Comparison of ENCODE assay signal across 20 cellular contexts in genomic region chr16:23486480-23486879, GRCh38. TPM values are rescaled to one million over a fixed set of nuclear protein-coding genes. Genes with fewer than 3 reads are reported as not detected.
DNase-seq lines count a peak whose midpoint lies in the region; ATAC-seq lines count a peak whose summit lies in the region.
"Had no signal": no experiment of that assay in that cellular context is flagged by ENCODE, and none has a peak within 500 bp of the region (broad histone marks: within the 10 kb centered on the region; RNA-seq: fewer than 3 reads in every experiment).

No MANE protein-coding gene starts in this region.

- no peaks in the 10 kb centered on the region for H3K9me3 ChIP-seq in CD8-positive, alpha-beta memory T cell (ENCODE audit: low read length)
- H3K9me3 ChIP-seq: Peyer's patch had no signal

- POLR2A ChIA-PET in CD8-positive, alpha-beta memory T cell (lab: Charles Lee) = no interaction called here

- DNase-seq in T-helper 1 cell = no peak
- no peak for DNase-seq in CD8-positive, alpha-beta memory T cell
- no peak for DNase-seq in effector memory CD8-positive, alpha-beta T cell
- DNase-seq in posterior vena cava (ENCODE audit: low spot score) = peak; percentile 24
- no peak for DNase-seq in natural killer cell treated with Interleukin-12 subunit alpha and Interleukin-12 subunit beta and Interleukin-15 and Interleukin-18, amount 100 ng/mL, for 72 hours (ENCODE audit: low spot score)
- no peak for DNase-seq in NCI-H446 (lab: John Stamatoyannopoulos, UW)
- no peak for DNase-seq in DMS114 treated with DMSO at 0.1 percent for 48 hours (lab: John Stamatoyannopoulos, UW; ENCODE audit: unreplicated experiment)
- DNase-seq: Calu3; CD4-positive, alpha-beta memory T cell; DMS53; H7; KG1; NCI-H1092; NCI-H146; NCI-H2081; NCI-H2171 treated with DMSO at 0.1 percent for 48 hours; Peyer's patch had no signal

- no peak overlapping the region for H3K27ac ChIP-seq in CD8-positive, alpha-beta memory T cell (ENCODE audit: low read depth, low read length)
- H3K27ac ChIP-seq: Peyer's patch, SK-N-MC had no signal

- H3K27ac Mint-ChIP-seq in T-helper 1 cell treated with Interleukin-12 subunit alpha and Interleukin-12 subunit beta and Interleukin-4 antibody, amounts not matched to agents 30 μg/mL and 1 μg/mL, for 36 hours = peak overlapping the region; percentile 26
- peak overlapping the region in 6 of 8 donors; percentile 30 to 98 (median 65) for H3K27ac Mint-ChIP-seq in CD8-positive, alpha-beta memory T cell
- peak overlapping the region; percentile 55 to 65 for H3K27ac Mint-ChIP-seq in effector memory CD8-positive, alpha-beta T cell
- H3K27ac Mint-ChIP-seq in natural killer cell treated with Interleukin-12 subunit alpha and Interleukin-12 subunit beta and Interleukin-15 and Interleukin-18, amount 100 ng/mL, for 72 hours = no peak overlapping the region

- H3K36me3 ChIP-seq in CD8-positive, alpha-beta memory T cell (ENCODE audit: insufficient read depth, low read length) = peaks cover 51% of the 10 kb centered on the region

- no peaks in the 10 kb centered on the region for H3K9me3 Mint-ChIP-seq in T-helper 1 cell treated with Interleukin-12 subunit alpha and Interleukin-12 subunit beta and Interleukin-4 antibody, amounts not matched to agents 30 μg/mL and 1 μg/mL, for 36 hours
- H3K9me3 Mint-ChIP-seq in CD8-positive, alpha-beta memory T cell = no peaks in the 10 kb centered on the region
- H3K9me3 Mint-ChIP-seq in effector memory CD8-positive, alpha-beta T cell = no peaks in the 10 kb centered on the region
- H3K9me3 Mint-ChIP-seq in natural killer cell treated with Interleukin-12 subunit alpha and Interleukin-12 subunit beta and Interleukin-15 and Interleukin-18, amount 100 ng/mL, for 72 hours = no peaks in the 10 kb centered on the region
- H3K9me3 Mint-ChIP-seq: CD4-positive, alpha-beta memory T cell had no signal

- H3K27me3 ChIP-seq in CD8-positive, alpha-beta memory T cell (ENCODE audit: insufficient read depth, low read length, poor library complexity, severe bottlenecking) = no peaks in the 10 kb centered on the region
- H3K27me3 ChIP-seq: Peyer's patch had no signal

- no peak overlapping the region for H3K4me3 Mint-ChIP-seq in T-helper 1 cell treated with Interleukin-12 subunit alpha and Interleukin-12 subunit beta and Interleukin-4 antibody, amounts not matched to agents 30 μg/mL and 1 μg/mL, for 36 hours
- H3K4me3 Mint-ChIP-seq in CD8-positive, alpha-beta memory T cell = peak overlapping the region in 1 of 7 donors; percentile 6
- H3K4me3 Mint-ChIP-seq in effector memory CD8-positive, alpha-beta T cell = no peak overlapping the region
- no peak overlapping the region for H3K4me3 Mint-ChIP-seq in natural killer cell treated with Interleukin-12 subunit alpha and Interleukin-12 subunit beta and Interleukin-15 and Interleukin-18, amount 100 ng/mL, for 72 hours
- H3K4me3 Mint-ChIP-seq: CD4-positive, alpha-beta memory T cell had no signal

- H3K4me1 Mint-ChIP-seq in T-helper 1 cell treated with Interleukin-12 subunit alpha and Interleukin-12 subunit beta and Interleukin-4 antibody, amounts not matched to agents 30 μg/mL and 1 μg/mL, for 36 hours (ENCODE audit: low read depth) = no peaks in the 10 kb centered on the region
- peaks cover 18 to 32% (median 19%) of the 10 kb centered on the region in 3 donors for H3K4me1 Mint-ChIP-seq in CD8-positive, alpha-beta memory T cell
- peaks cover 9 to 24% of the 10 kb centered on the region in 2 donors for H3K4me1 Mint-ChIP-seq in effector memory CD8-positive, alpha-beta T cell (ENCODE audit: low read depth in 2 of 2)
- peaks cover 2 to 10% of the 10 kb centered on the region in 2 donors for H3K4me1 Mint-ChIP-seq in natural killer cell treated with Interleukin-12 subunit alpha and Interleukin-12 subunit beta and Interleukin-15 and Interleukin-18, amount 100 ng/mL, for 72 hours (ENCODE audit: low read depth in 2 of 2)

- no peak overlapping the region for H3K4me3 ChIP-seq in CD8-positive, alpha-beta memory T cell (ENCODE audit: low read length)
- H3K4me3 ChIP-seq: Peyer's patch, SK-N-MC had no signal

- intact Hi-C loops in posterior vena cava (cut with DNase I) = no loop called here

- H3K36me3 Mint-ChIP-seq in T-helper 1 cell treated with Interleukin-12 subunit alpha and Interleukin-12 subunit beta and Interleukin-4 antibody, amounts not matched to agents 30 μg/mL and 1 μg/mL, for 36 hours (ENCODE audit: low read depth) = peaks cover 40% of the 10 kb centered on the region
- peaks cover 9 to 91% (median 25%) of the 10 kb centered on the region in 3 donors for H3K36me3 Mint-ChIP-seq in CD8-positive, alpha-beta memory T cell
- H3K36me3 Mint-ChIP-seq in effector memory CD8-positive, alpha-beta T cell (ENCODE audit: insufficient read depth) = peaks cover 98% of the 10 kb centered on the region
- peaks cover 22% of the 10 kb centered on the region for H3K36me3 Mint-ChIP-seq in natural killer cell treated with Interleukin-12 subunit alpha and Interleukin-12 subunit beta and Interleukin-15 and Interleukin-18, amount 100 ng/mL, for 72 hours

- CTCF ChIA-PET in CD8-positive, alpha-beta memory T cell (lab: Charles Lee) = interaction anchor here (0.6 to 2.9 kb wide), 2 partner anchors 51 to 72 kb away, joined by 3 to 7 read pairs; no protein-coding TSS in a partner anchor

- ATAC-seq in effector memory CD8-positive, alpha-beta T cell (replicated peaks) = no peak
- ATAC-seq in natural killer cell treated with Interleukin-12 subunit alpha and Interleukin-12 subunit beta and Interleukin-15 and Interleukin-18, amount 100 ng/mL, for 72 hours = no peak
- ATAC-seq: Right ventricle myocardium inferior had no signal

- H3K27me3 Mint-ChIP-seq in T-helper 1 cell treated with Interleukin-12 subunit alpha and Interleukin-12 subunit beta and Interleukin-4 antibody, amounts not matched to agents 30 μg/mL and 1 μg/mL, for 36 hours (ENCODE audit: low read depth) = no peaks in the 10 kb centered on the region
- no peaks in the 10 kb centered on the region for H3K27me3 Mint-ChIP-seq in CD8-positive, alpha-beta memory T cell
- H3K27me3 Mint-ChIP-seq in effector memory CD8-positive, alpha-beta T cell = no peaks in the 10 kb centered on the region
- no peaks in the 10 kb centered on the region for H3K27me3 Mint-ChIP-seq in natural killer cell treated with Interleukin-12 subunit alpha and Interleukin-12 subunit beta and Interleukin-15 and Interleukin-18, amount 100 ng/mL, for 72 hours
- H3K27me3 Mint-ChIP-seq: CD4-positive, alpha-beta memory T cell had no signal

- H3K4me1 ChIP-seq in CD8-positive, alpha-beta memory T cell (ENCODE audit: insufficient read depth, low read length) = peaks cover 13% of the 10 kb centered on the region
- H3K4me1 ChIP-seq: Peyer's patch had no signal

RNA-seq across cellular contexts. Expression of gene GGA2, which starts 23.8 kb away (rescaled TPM):
- total RNA-seq in CD8-positive, alpha-beta memory T cell = 10 to 100 TPM; 63.5 to 70.1 TPM
- polyA plus RNA-seq in CD8-positive, alpha-beta memory T cell = 52.3 TPM
- total RNA-seq in posterior vena cava = 10 to 100 TPM; 42.0 to 59.7 TPM
- 10 to 100 TPM; 61.0 to 97.3 TPM for total RNA-seq in natural killer cell treated with Interleukin-12 subunit alpha and Interleukin-12 subunit beta and Interleukin-15 and Interleukin-18, amount 100 ng/mL, for 72 hours

RNA-seq across cellular contexts. Expression of gene COG7, which starts 33.5 kb away (rescaled TPM):
- total RNA-seq in CD8-positive, alpha-beta memory T cell = 10 to 100 TPM; 15.8 to 17.9 TPM
- polyA plus RNA-seq in CD8-positive, alpha-beta memory T cell = 13.9 TPM
- 10 to 100 TPM; 13.5 to 17.4 TPM for total RNA-seq in posterior vena cava
- total RNA-seq in natural killer cell treated with Interleukin-12 subunit alpha and Interleukin-12 subunit beta and Interleukin-15 and Interleukin-18, amount 100 ng/mL, for 72 hours = 10 to 100 TPM; 21.9 to 28.2 TPM

Comparison
In these comparisons a context has a peak if more than half of its experiments do, and no peak if none do; other contexts are left out.
1. H3K27ac Mint-ChIP-seq: peak in T-helper 1 cell treated with Interleukin-12 subunit alpha and Interleukin-12 subunit beta and Interleukin-4 antibody, amounts not matched to agents 30 μg/mL and 1 μg/mL, for 36 hours (single experiment), CD8-positive, alpha-beta memory T cell (6 of 8) and effector memory CD8-positive, alpha-beta T cell (2 of 2); none in natural killer cell treated with Interleukin-12 subunit alpha and Interleukin-12 subunit beta and Interleukin-15 and Interleukin-18, amount 100 ng/mL, for 72 hours (0 of 2).